Comparison of ENCODE assay signal across 11 cellular contexts in the genomic region with DNA sequence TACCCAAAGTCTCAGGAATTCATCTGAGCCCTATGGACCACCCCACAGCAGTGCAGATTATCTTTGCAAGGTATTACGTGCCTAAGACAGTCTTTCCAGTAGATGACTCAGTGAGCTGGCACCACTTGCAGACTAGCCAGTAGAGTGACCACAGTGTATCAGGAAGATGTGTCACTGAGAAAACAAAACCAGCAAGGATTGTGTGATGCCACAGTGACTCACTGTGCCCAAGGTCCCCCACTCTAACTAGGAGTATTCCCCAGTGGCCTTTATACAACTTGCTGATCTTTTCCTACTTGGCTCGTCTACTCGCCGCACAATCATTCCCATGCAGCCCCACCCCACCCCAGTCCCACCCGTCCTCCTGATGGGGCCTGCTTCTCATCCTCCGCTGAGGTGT. TPM values are rescaled to one million over a fixed set of nuclear protein-coding genes. Genes with fewer than 3 reads are reported as not detected.
A peak's percentile ranks its signal among the peaks of the same experiment; 100 is the strongest.
DNase-seq lines count a peak whose midpoint lies in the region; ATAC-seq and TF ChIP-seq lines count a peak whose summit lies in the region.
"Had no signal": no experiment of that assay in that cellular context is flagged by ENCODE, and none has a peak within 500 bp of the region (broad histone marks: within the 10 kb centered on the region; RNA-seq: fewer than 3 reads in every experiment).

No MANE protein-coding gene starts in this region.

- no peaks in the 10 kb centered on the region for H3K27me3 ChIP-seq in RWPE2 (ENCODE audit: insufficient read depth, poor library complexity, severe bottlenecking)

- H3K36me3 ChIP-seq in RWPE2 (ENCODE audit: low read depth), result no peaks in the 10 kb centered on the region

- H3K4me1 Mint-ChIP-seq in activated T-cell treated with anti-CD3 and anti-CD28 coated beads, Interleukin-2, amount 50 U/mL, for 4 hours (ENCODE audit: low read depth), result peaks cover 2% of the 10 kb centered on the region

- H3K4me1 ChIP-seq in RWPE2 (ENCODE audit: insufficient read depth, poor library complexity, severe bottlenecking), result peaks cover 31% of the 10 kb centered on the region

- no peaks in the 10 kb centered on the region for H3K9me3 Mint-ChIP-seq in activated T-cell treated with anti-CD3 and anti-CD28 coated beads, Interleukin-2, amount 50 U/mL, for 4 hours

- H3K4me3 Mint-ChIP-seq in activated T-cell treated with anti-CD3 and anti-CD28 coated beads, Interleukin-2, amount 50 U/mL, for 4 hours, result no peak overlapping the region
- H3K4me3 Mint-ChIP-seq: brain had no signal

- no peak for DNase-seq in activated T-cell treated with anti-CD3 and anti-CD28 coated beads, Interleukin-2, amount 50 U/mL, for 4 hours
- DNase-seq in activated T-cell treated with anti-CD3 and anti-CD28 coated beads for 4 hours, result no peak
- peak; percentile 89 for DNase-seq in RWPE2 (ENCODE audit: low spot score)
- peak; percentile 87 for DNase-seq in fibroblast of peridontal ligament (ENCODE audit: extremely low read depth)
- peak; percentile 35 for DNase-seq in stimulated activated naive CD8-positive, alpha-beta T cell treated with anti-CD3 and anti-CD28 coated beads, Interleukin-15, Interleukin-2, amounts not matched to agents 100 U/mL and 50 U/mL, for 24 hours
- no peak for DNase-seq in NCI-H2081 treated with DMSO at 0.1 percent for 48 hours (lab: John Stamatoyannopoulos, UW)
- no peak for DNase-seq in NCI-H128 (lab: John Stamatoyannopoulos, UW; ENCODE audit: unreplicated experiment)
- DNase-seq: mesendoderm had no signal

- no peak overlapping the region for H3K4me3 ChIP-seq in RWPE2 (ENCODE audit: severe bottlenecking)

- ATAC-seq in activated T-cell treated with anti-CD3 and anti-CD28 coated beads, Interleukin-2, amount 50 U/mL, for 4 hours, result peak; percentile 35 to 91
- ATAC-seq in RWPE2 (ENCODE audit: low read depth) (peak; percentile 92), HG03442 (IDR thresholded peaks at IDR 0.05; ENCODE audit: unreplicated experiment) (no peak)
- ATAC-seq in stimulated activated naive CD8-positive, alpha-beta T cell treated with anti-CD3 and anti-CD28 coated beads, Interleukin-15, Interleukin-2, amounts not matched to agents 100 U/mL and 50 U/mL, for 24 hours, result peak; percentile 98

- TF ChIP-seq CTCF in RWPE2 (IDR thresholded peaks at IDR 0.05; ENCODE audit: poor library complexity, severe bottlenecking), result peak; percentile 31

- no peaks in the 10 kb centered on the region for H3K9me3 ChIP-seq in RWPE2 (ENCODE audit: severe bottlenecking)

- no peaks in the 10 kb centered on the region for H3K27me3 Mint-ChIP-seq in activated T-cell treated with anti-CD3 and anti-CD28 coated beads, Interleukin-2, amount 50 U/mL, for 4 hours (ENCODE audit: low read depth)

- H3K36me3 Mint-ChIP-seq in activated T-cell treated with anti-CD3 and anti-CD28 coated beads, Interleukin-2, amount 50 U/mL, for 4 hours (ENCODE audit: insufficient read depth), result no peaks in the 10 kb centered on the region
- H3K36me3 Mint-ChIP-seq: brain had no signal

- H3K27ac ChIP-seq in RWPE2 (ENCODE audit: poor library complexity, severe bottlenecking), result peak overlapping the region; percentile 80
- H3K27ac ChIP-seq: KMS-11 had no signal

RNA-seq across cellular contexts. Expression of gene PRKCA, which starts 26.8 kb away (rescaled TPM):
- total RNA-seq in activated T-cell treated with anti-CD3 and anti-CD28 coated beads, Interleukin-2, amount 50 U/mL, for 4 hours, result 100 to 1,000 TPM in 1 of 3 donors, 10 to 100 TPM in 2; 79.4 to 114 (median 95.3) TPM

RNA-seq across cellular contexts. Expression of gene APOH, which starts 46.4 kb away (rescaled TPM):
- 1 to 10 TPM in 1 of 3 donors, under 1 TPM in 2; 0.73 to 1.3 (median 0.76) TPM for total RNA-seq in activated T-cell treated with anti-CD3 and anti-CD28 coated beads, Interleukin-2, amount 50 U/mL, for 4 hours

Comparison
In these comparisons a context has a peak if more than half of its experiments do, and no peak if none do; other contexts are left out.
1. DNase-seq: peak in RWPE2 (single experiment), fibroblast of peridontal ligament (single experiment) and stimulated activated naive CD8-positive, alpha-beta T cell treated with anti-CD3 and anti-CD28 coated beads, Interleukin-15, Interleukin-2, amounts not matched to agents 100 U/mL and 50 U/mL, for 24 hours (single experiment); none in activated T-cell treated with anti-CD3 and anti-CD28 coated beads, Interleukin-2, amount 50 U/mL, for 4 hours (single experiment), activated T-cell treated with anti-CD3 and anti-CD28 coated beads for 4 hours (single experiment), NCI-H2081 treated with DMSO at 0.1 percent for 48 hours (single experiment) and NCI-H128 (single experiment).